Comparison of ENCODE assay signal across 8 cellular contexts in the genomic region with DNA sequence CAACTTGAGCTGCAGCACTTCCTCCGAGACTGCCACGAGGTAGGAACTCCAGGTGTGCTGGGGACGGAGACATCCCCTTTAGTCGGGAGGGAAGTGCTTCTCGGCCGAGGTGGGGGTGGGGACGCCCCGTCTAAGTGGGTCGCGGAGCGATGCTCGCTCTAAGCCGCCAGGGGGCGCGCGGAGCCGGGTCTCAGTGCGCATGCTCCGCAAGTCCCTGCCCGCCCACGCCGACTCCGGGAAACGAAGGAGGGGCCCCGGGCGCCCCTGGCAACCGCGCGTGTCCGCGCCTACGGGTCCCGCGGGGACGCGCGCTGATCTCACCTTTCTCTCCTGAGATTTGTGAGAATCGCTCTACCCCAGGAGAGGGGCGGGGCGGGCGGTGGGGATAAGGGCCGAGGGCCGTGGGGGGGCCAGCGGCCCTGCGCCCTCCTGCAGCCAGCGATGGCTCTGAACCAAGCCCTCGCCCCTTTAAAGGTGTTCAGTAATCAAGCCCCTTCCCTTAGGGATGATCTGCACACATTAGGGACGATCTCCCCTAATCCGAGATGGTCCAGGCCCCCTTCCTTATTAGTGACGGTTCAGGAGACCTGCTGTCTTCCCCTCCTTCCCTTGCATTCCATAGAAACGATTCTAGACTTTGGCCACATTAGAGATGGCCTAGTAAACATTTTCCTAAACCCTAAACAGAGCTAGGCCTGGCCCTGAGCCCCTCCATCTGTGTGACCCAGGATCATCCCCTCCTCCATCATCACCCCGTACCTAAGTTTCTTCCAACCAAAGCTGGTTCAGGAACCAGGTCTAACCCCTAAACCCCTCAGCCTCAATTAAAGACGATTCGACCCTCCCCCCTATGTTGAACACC. TPM values are rescaled to one million over a fixed set of nuclear protein-coding genes. Genes with fewer than 3 reads are reported as not detected.
DNase-seq lines count a peak whose midpoint lies in the region; ATAC-seq, FAIRE-seq and TF ChIP-seq lines count a peak whose summit lies in the region.

No MANE protein-coding gene starts in this region.

- DNase-seq in NCI-H187 (lab: John Stamatoyannopoulos, UW) (peak; percentile 84 to 92), T-helper 9 cell (peak; percentile 84), astrocyte (ENCODE audit: low read depth) (peak; percentile 35), hepatocyte (ENCODE audit: low spot score) (peak; percentile 90), urothelium cell line (ENCODE audit: low spot score) (peak; percentile 97)

- H3K4me1 Mint-ChIP-seq in astrocyte (ENCODE audit: low read depth, unreplicated experiment) = no peaks in the 10 kb centered on the region

- ATAC-seq in GM21619 (IDR thresholded peaks at IDR 0.05; ENCODE audit: unreplicated experiment) = peak; percentile 65

- peak overlapping the region; percentile 79 for H3K4me3 Mint-ChIP-seq in astrocyte (ENCODE audit: unreplicated experiment)

- H3K27me3 Mint-ChIP-seq in astrocyte (ENCODE audit: low read depth, unreplicated experiment) = peaks cover 55% of the 10 kb centered on the region

- no peak overlapping the region for H3K27ac ChIP-seq in BLaER1
- H3K27ac ChIP-seq in astrocyte (ENCODE audit: low read depth, low read length) = no peak overlapping the region
- H3K27ac ChIP-seq in hepatocyte = no peak overlapping the region
- no peak overlapping the region for H3K27ac ChIP-seq in rectal smooth muscle tissue (ENCODE audit: low read depth, low read length)

- H3K4me3 ChIP-seq in BLaER1 = peak overlapping the region; percentile 64
- no peak overlapping the region for H3K4me3 ChIP-seq in astrocyte (ENCODE audit: insufficient read depth, low read depth, low read length)
- peak overlapping the region; percentile 26 for H3K4me3 ChIP-seq in hepatocyte
- peak overlapping the region; percentile 62 for H3K4me3 ChIP-seq in rectal smooth muscle tissue (ENCODE audit: low read length)

- H4K20me1 ChIP-seq in BLaER1 (no peaks in the 10 kb centered on the region), astrocyte (ENCODE audit: insufficient read depth, low read length) (no peaks in the 10 kb centered on the region), hepatocyte (ENCODE audit: insufficient read depth, poor library complexity, severe bottlenecking) (no peaks in the 10 kb centered on the region)

- H3K4me1 ChIP-seq in BLaER1 = peaks cover 16% of the 10 kb centered on the region
- H3K4me1 ChIP-seq in astrocyte (ENCODE audit: insufficient read depth, low read length) = peaks cover 5% of the 10 kb centered on the region
- H3K4me1 ChIP-seq in hepatocyte (ENCODE audit: insufficient read depth) = peaks cover 5% of the 10 kb centered on the region
- no peaks in the 10 kb centered on the region for H3K4me1 ChIP-seq in rectal smooth muscle tissue (ENCODE audit: control insufficient read depth, insufficient read depth, low read length)

- peaks cover 3% of the 10 kb centered on the region for H3K9me3 Mint-ChIP-seq in astrocyte (ENCODE audit: unreplicated experiment)

- H3K36me3 ChIP-seq in BLaER1 (no peaks in the 10 kb centered on the region), astrocyte (ENCODE audit: insufficient read depth, low read length) (no peaks in the 10 kb centered on the region), hepatocyte (replicated peaks; ENCODE audit: insufficient read depth, low read depth) (no peaks in the 10 kb centered on the region), rectal smooth muscle tissue (ENCODE audit: control insufficient read depth, insufficient read depth, low read length) (no peaks in the 10 kb centered on the region)

- peak overlapping the region; percentile 83 for H3K4me2 ChIP-seq in BLaER1
- H3K4me2 ChIP-seq in astrocyte (ENCODE audit: low read length) = peak overlapping the region; percentile 79
- peak overlapping the region; percentile 88 for H3K4me2 ChIP-seq in hepatocyte

- H3K27ac Mint-ChIP-seq in astrocyte (ENCODE audit: unreplicated experiment) = peak overlapping the region; percentile 8

- H3K79me2 ChIP-seq in astrocyte (ENCODE audit: insufficient read depth, low read length) (no peaks in the 10 kb centered on the region), hepatocyte (no peaks in the 10 kb centered on the region)

- H3K27me3 ChIP-seq in BLaER1 (no peaks in the 10 kb centered on the region), astrocyte (ENCODE audit: insufficient read depth, low read length) (peaks cover 5% of the 10 kb centered on the region), hepatocyte (no peaks in the 10 kb centered on the region), rectal smooth muscle tissue (ENCODE audit: control insufficient read depth, insufficient read depth, low read length) (no peaks in the 10 kb centered on the region)

- H3K9me2 ChIP-seq in hepatocyte (replicated peaks; ENCODE audit: insufficient read depth) = no peaks in the 10 kb centered on the region

- TF ChIP-seq CTCF in astrocyte (IDR thresholded peaks at IDR 0.05; ENCODE audit: insufficient read depth, low read depth, low read length) (peak; percentile 68), hepatocyte (IDR thresholded peaks at IDR 0.05; ENCODE audit: poor library complexity) (peak; percentile 97)

- no peaks in the 10 kb centered on the region for H3K36me3 Mint-ChIP-seq in astrocyte (ENCODE audit: low read depth, unreplicated experiment)

- H3K9me3 ChIP-seq in BLaER1 = no peaks in the 10 kb centered on the region
- H3K9me3 ChIP-seq in astrocyte (ENCODE audit: insufficient read depth, low read depth, low read length) = no peaks in the 10 kb centered on the region
- H3K9me3 ChIP-seq in hepatocyte (ENCODE audit: low read depth) = no peaks in the 10 kb centered on the region

- WGBS in hepatocyte (ENCODE audit: low lambda C conversion rate, missing lambda C conversion rate) = 8% methylated on average over 39 of the region's 54 CpGs

- H2AFZ ChIP-seq in astrocyte (ENCODE audit: low read depth, low read length) (peak overlapping the region; percentile 68), hepatocyte (peak overlapping the region; percentile 80)

- FAIRE-seq in astrocyte (lab: Jason Lieb, UNC) (no peak), urothelium cell line (lab: Jason Lieb, UNC) (peak; percentile 88)

- H3K9ac ChIP-seq in BLaER1 (peak overlapping the region; percentile 23; the same call in 1 of the 2 replicates), astrocyte (ENCODE audit: low read length) (no peak overlapping the region), rectal smooth muscle tissue (ENCODE audit: low read length) (no peak overlapping the region)

RNA-seq across cellular contexts. Expression of a gene that starts 47.3 kb away (rescaled TPM):
- 56.3 and 60.4 TPM in 2 replicates for total RNA-seq in astrocyte
- total RNA-seq in hepatocyte = 22.6 and 44.6 TPM in 2 replicates
- 81.3 and 83.6 TPM in 2 replicates for polyA plus RNA-seq in hepatocyte

Comparison
In these comparisons a context has a peak if more than half of its experiments do, and no peak if none do; other contexts are left out.
1. DNase-seq: peak in every context shown above with its lines; median percentile 97 in urothelium cell line; 90 in hepatocyte; 88 in NCI-H187; 84 in T-helper 9 cell; 35 in astrocyte.